In genomic region chr5:73607228-73607627, GRCh38 we compare ENCODE assay signal across 1 cellular context.
TF ChIP-seq lines count a peak whose summit lies in the region.

No MANE protein-coding gene starts in this region.

TF ChIP-seq in endothelial cell of umbilical vein, 7 proteins besides CTCF, POLR2A, EP300 and RAD21:
- TF ChIP-seq POLR2AphosphoS5 (IDR thresholded peaks at IDR 0.05; ENCODE audit: insufficient read depth, low read depth, low read length) (no peak), MAX (IDR thresholded peaks at IDR 0.05; ENCODE audit: insufficient read depth, insufficient read length) (no peak), MYC (IDR thresholded peaks at IDR 0.05; ENCODE audit: low read depth, low read length) (no peak), JUN (IDR thresholded peaks at IDR 0.05; ENCODE audit: borderline replicate concordance, insufficient read depth, insufficient read length, low read depth) (no peak), EZH2 (IDR thresholded peaks at IDR 0.05; ENCODE audit: borderline replicate concordance, low read depth, low read length, severe bottlenecking) (no peak), FOS (IDR thresholded peaks at IDR 0.05; ENCODE audit: borderline replicate concordance, insufficient read depth, low read length) (no peak), GATA2 (IDR thresholded peaks at IDR 0.05; ENCODE audit: insufficient read depth, insufficient read length, low read depth, low read length) (no peak)
